ENCODE assay signal across 8 cellular contexts in the genomic region with DNA sequence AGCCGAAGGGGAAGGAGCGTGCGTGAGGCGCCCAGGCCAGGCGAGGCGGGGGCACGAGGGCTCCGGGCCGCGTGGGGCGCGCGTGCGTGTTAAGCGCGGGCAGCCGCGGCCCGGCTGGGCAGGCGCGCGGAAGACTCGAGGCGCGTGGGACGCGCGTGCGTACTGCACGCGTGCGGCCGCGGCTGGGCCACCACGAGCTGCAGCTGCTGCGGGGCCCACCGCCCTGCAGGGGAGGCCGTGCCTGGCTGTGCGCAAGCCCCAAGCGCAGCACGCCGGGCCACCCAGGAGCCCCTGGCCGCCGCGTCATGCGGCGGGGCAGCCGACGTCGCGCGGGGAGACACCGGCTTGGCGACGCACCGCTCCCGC. TPM values are rescaled to one million over a fixed set of nuclear protein-coding genes. Genes with fewer than 3 reads are reported as not detected.
DNase-seq lines count a peak whose midpoint lies in the region; ATAC-seq, FAIRE-seq and TF ChIP-seq lines count a peak whose summit lies in the region.

No MANE protein-coding gene starts in this region.

- peaks cover 52 to 92% of the 10 kb centered on the region in 2 experiments for H3K79me2 ChIP-seq in H1 (ENCODE audit: control insufficient read depth in 1 of 2, insufficient read depth in 2 of 2, low read length in 2 of 2)

- peaks cover 9% of the 10 kb centered on the region; the same call in 1 of the 2 replicates for H3K23me2 ChIP-seq in H1 (ENCODE audit: low read depth, low read length)

- no peak overlapping the region for H3K4me3 ChIP-seq in CD8-positive, alpha-beta memory T cell (ENCODE audit: low read length)
- H3K4me3 ChIP-seq in HUES6 (ENCODE audit: low read depth, low read length) = peak overlapping the region; percentile 98
- peak overlapping the region; percentile 88 to 98 (median 94) for H3K4me3 ChIP-seq in H1 (ENCODE audit: extremely low read depth in 1 of 4, insufficient read depth in 2 of 4, low read depth in 3 of 4, low read length in 4 of 4)
- H3K4me3 ChIP-seq in neuronal stem cell (ENCODE audit: low read length in 2 of 2) = peak overlapping the region; percentile 94 to 100

- H3K79me1 ChIP-seq in H1 (ENCODE audit: low read depth, low read length) (no peaks in the 10 kb centered on the region; the same call in 1 of the 2 replicates), neuronal stem cell (ENCODE audit: low read depth, low read length) (peaks cover 7% of the 10 kb centered on the region)

- TF ChIP-seq CTCF in H1 (IDR thresholded peaks at IDR 0.05; ENCODE audit: control extremely low read depth in 1 of 3, insufficient read depth in 1 of 3, low read depth in 1 of 3, low read length in 3 of 3) = no peak

- no peak overlapping the region for H2BK12ac ChIP-seq in H1 (ENCODE audit: low read depth, low read length)
- H2BK12ac ChIP-seq in neuronal stem cell (ENCODE audit: low read length) = peak overlapping the region; percentile 100

- H4K8ac ChIP-seq in H1 (ENCODE audit: extremely low read depth, insufficient read depth, low read length) = peak overlapping the region; percentile 96
- no peak overlapping the region for H4K8ac ChIP-seq in neuronal stem cell (ENCODE audit: low read depth, low read length)

- no peak for DNase-seq in CD8-positive, alpha-beta memory T cell
- DNase-seq in H1 (ENCODE audit: low read depth in 1 of 2, low spot score in 2 of 2) (no peak), neuronal stem cell (ENCODE audit: low spot score) (no peak), pons (ENCODE audit: low spot score) (no peak)

- H3K9me3 Mint-ChIP-seq in CD8-positive, alpha-beta memory T cell = no peaks in the 10 kb centered on the region

- peaks cover 12 to 37% (median 19%) of the 10 kb centered on the region in 3 donors for H3K4me1 Mint-ChIP-seq in CD8-positive, alpha-beta memory T cell

- H3K9ac ChIP-seq in HUES6 (ENCODE audit: low read length) = peak overlapping the region; percentile 99
- H3K9ac ChIP-seq in H1 (replicated peaks in 1 of 4; ENCODE audit: extremely low read depth in 1 of 4, low read depth in 3 of 4, low read length in 3 of 4) = peak overlapping the region; percentile 92 to 99 (median 94)
- H3K9ac ChIP-seq in neuronal stem cell (ENCODE audit: low read depth, low read length, poor library complexity) = peak overlapping the region; percentile 100

- peak overlapping the region in 5 of 7 donors; percentile 28 to 64 (median 51) for H3K4me3 Mint-ChIP-seq in CD8-positive, alpha-beta memory T cell

- no peaks in the 10 kb centered on the region for H3K36me3 Mint-ChIP-seq in CD8-positive, alpha-beta memory T cell

- H3K4ac ChIP-seq in H1 (replicated peaks; ENCODE audit: insufficient read length, low read depth, low read length) (peak overlapping the region; percentile 6), neuronal stem cell (ENCODE audit: low read length) (peak overlapping the region; percentile 98)

- peak overlapping the region; percentile 97 for H4K5ac ChIP-seq in H1 (ENCODE audit: insufficient read length, low read depth, low read length)

- H2BK15ac ChIP-seq in H1 (ENCODE audit: low read length) = no peak overlapping the region
- peak overlapping the region; percentile 92 for H2BK15ac ChIP-seq in neuronal stem cell (ENCODE audit: low read length)

- H3K27ac Mint-ChIP-seq in CD8-positive, alpha-beta memory T cell = no peak overlapping the region

- H2AFZ ChIP-seq in H1 (ENCODE audit: low read length) (no peak overlapping the region), neuronal stem cell (ENCODE audit: low read length) (peak overlapping the region; percentile 87)

- TF ChIP-seq RAD21 in H1 (IDR thresholded peaks at IDR 0.05 in 1 of 2, conservative IDR thresholded peaks at IDR 0.05 in 1 of 2; ENCODE audit: low read depth in 2 of 2, low read length in 2 of 2) = no peak

- H2BK120ac ChIP-seq in H1 (replicated peaks; ENCODE audit: low read depth, low read length) (peak overlapping the region; percentile 77), neuronal stem cell (ENCODE audit: low read depth, low read length) (peak overlapping the region; percentile 91)

- no peaks in the 10 kb centered on the region for H3K36me3 ChIP-seq in CD8-positive, alpha-beta memory T cell (ENCODE audit: insufficient read depth, low read length)
- H3K36me3 ChIP-seq in HUES6 (ENCODE audit: control insufficient read depth, insufficient read depth, low read length) = peaks cover 47% of the 10 kb centered on the region
- peaks cover 24 to 49% (median 34%) of the 10 kb centered on the region in 4 experiments for H3K36me3 ChIP-seq in H1 (ENCODE audit: control insufficient read depth in 2 of 4, insufficient read depth in 4 of 4, low read length in 3 of 4)
- peaks cover 14 to 36% of the 10 kb centered on the region in 2 donors for H3K36me3 ChIP-seq in neuronal stem cell (replicated peaks in 1 of 2; ENCODE audit: control insufficient read depth in 2 of 2, insufficient read depth in 2 of 2, low read length in 2 of 2)

- H2BK20ac ChIP-seq in H1 (ENCODE audit: low read length) = no peak overlapping the region

- H2BK5ac ChIP-seq in H1 (ENCODE audit: low read depth, low read length) = peak overlapping the region; percentile 98
- H2BK5ac ChIP-seq in neuronal stem cell (ENCODE audit: low read length) = peak overlapping the region; percentile 99

- H3K4me2 ChIP-seq in H1 (ENCODE audit: insufficient read depth in 1 of 2, low read depth in 2 of 2, low read length in 2 of 2) (peak overlapping the region; percentile 93 to 96; a peak in 3 of 4 replicates), neuronal stem cell (ENCODE audit: insufficient read depth, low read length, poor library complexity, severe bottlenecking) (peak overlapping the region; percentile 52)

- TF ChIP-seq POLR2A in H1 (IDR thresholded peaks at IDR 0.05; ENCODE audit: control extremely low read depth in 1 of 2, low read depth in 2 of 2, low read length in 2 of 2) = peak in 1 of 2 experiments; percentile 81; a peak in 2 of 3 replicates

- 1% methylated on average over 50 of the region's 57 CpGs; no CpG with 5 or more reads in 1 of the 2 experiments for WGBS in H1 (ENCODE audit: extremely low coverage in 1 of 2, insufficient coverage in 1 of 2, insufficient read length in 1 of 2, insufficient replicate concordance in 2 of 2, low coverage in 1 of 2, low lambda C conversion rate in 2 of 2, missing lambda C conversion rate in 1 of 2), 2 experiments
- whole genome bisulfite sequencing in neuronal stem cell (ENCODE audit: extremely low coverage in 2 of 2, insufficient read length in 2 of 2, insufficient replicate concordance in 1 of 2), 2 donors = no CpG with 5 or more reads among the region's 57 CpGs

- H3K9me3 ChIP-seq in CD8-positive, alpha-beta memory T cell (ENCODE audit: low read length) = no peaks in the 10 kb centered on the region
- H3K9me3 ChIP-seq in HUES6 (ENCODE audit: control insufficient read depth, insufficient read depth, low read depth, low read length) (no peaks in the 10 kb centered on the region), H1 (ENCODE audit: insufficient read depth in 2 of 2, low read depth in 1 of 2, low read length in 1 of 2) (no peaks in the 10 kb centered on the region), neuronal stem cell (replicated peaks in 1 of 2; ENCODE audit: control insufficient read depth in 2 of 2, insufficient read depth in 1 of 2, low read depth in 1 of 2, low read length in 2 of 2) (peaks cover 0 to 2% of the 10 kb centered on the region in 2 donors)

- H3K27ac ChIP-seq in CD8-positive, alpha-beta memory T cell (ENCODE audit: low read depth, low read length) = no peak overlapping the region
- H3K27ac ChIP-seq in HUES6 (ENCODE audit: low read depth, low read length) (peak overlapping the region; percentile 98), H1 (ENCODE audit: low read depth, low read length) (peak overlapping the region; percentile 95), neuronal stem cell (replicated peaks; ENCODE audit: low read length) (peak overlapping the region; percentile 100)

- H3K18ac ChIP-seq in H1 (ENCODE audit: extremely low read depth, low read length) (peak overlapping the region; percentile 98), neuronal stem cell (ENCODE audit: low read length) (peak overlapping the region; percentile 100)

- H3K4me1 ChIP-seq in CD8-positive, alpha-beta memory T cell (ENCODE audit: insufficient read depth, low read length) = no peaks in the 10 kb centered on the region
- H3K4me1 ChIP-seq in HUES6 (ENCODE audit: control insufficient read depth, insufficient read depth, low read length) = peaks cover 30% of the 10 kb centered on the region
- peaks cover 9 to 27% (median 11%) of the 10 kb centered on the region in 4 experiments; a peak in 6 of 7 replicates for H3K4me1 ChIP-seq in H1 (replicated peaks in 1 of 4; ENCODE audit: control insufficient read depth in 3 of 4, insufficient read depth in 4 of 4, low read length in 3 of 4)
- H3K4me1 ChIP-seq in neuronal stem cell (ENCODE audit: control insufficient read depth in 2 of 2, insufficient read depth in 1 of 2, low read depth in 1 of 2, low read length in 2 of 2) = peaks cover 18 to 30% of the 10 kb centered on the region in 2 donors

- FAIRE-seq in H1 (lab: Jason Lieb, UNC) = no peak

- no peak overlapping the region for H3K14ac ChIP-seq in H1 (ENCODE audit: insufficient read length)
- peak overlapping the region; percentile 89 for H3K14ac ChIP-seq in neuronal stem cell (ENCODE audit: low read length)

- H3K23ac ChIP-seq in H1 (ENCODE audit: insufficient read length) (no peak overlapping the region), neuronal stem cell (ENCODE audit: low read depth, low read length, poor library complexity) (peak overlapping the region; percentile 91)

- H3K27me3 Mint-ChIP-seq in CD8-positive, alpha-beta memory T cell = peaks cover 33 to 43% of the 10 kb centered on the region in 2 donors

- no peak for TF ChIP-seq EP300 in H1 (IDR thresholded peaks at IDR 0.05; ENCODE audit: borderline replicate concordance in 1 of 2, low read depth in 2 of 2, low read length in 2 of 2)

- H4K20me1 ChIP-seq in H1 (replicated peaks in 1 of 2; ENCODE audit: control insufficient read depth in 1 of 2, insufficient read depth in 2 of 2, low read length in 2 of 2) = peaks cover 13 to 18% of the 10 kb centered on the region in 2 experiments

- POLR2A ChIA-PET in CD8-positive, alpha-beta memory T cell (lab: Charles Lee) = no interaction called here
- POLR2A ChIA-PET in H1 (lab: Charles Lee; ENCODE audit: partially characterized antibody) = interaction anchor here (0.5 to 15.1 kb wide), 33 partner anchors 9 to 226 kb away, joined by 3 to 230 read pairs (median 5); no protein-coding TSS in a partner anchor

- CTCF ChIA-PET in CD8-positive, alpha-beta memory T cell (lab: Charles Lee) = no interaction called here
- CTCF ChIA-PET in H1 (lab: Charles Lee; ENCODE audit: partially characterized antibody) = interaction anchor here (1.0 to 4.5 kb wide), 2 partner anchors 23 to 35 kb away, joined by 4 to 25 read pairs; no protein-coding TSS in a partner anchor

- peak overlapping the region; percentile 69; the same call in 1 of the 2 replicates for H2AK5ac ChIP-seq in H1 (ENCODE audit: low read depth, low read length)
- peak overlapping the region; percentile 99 for H2AK5ac ChIP-seq in neuronal stem cell (ENCODE audit: low read depth, low read length)

- no peak for ATAC-seq in esophagus mucosa
- ATAC-seq in HG02678 (IDR thresholded peaks at IDR 0.05; ENCODE audit: unreplicated experiment) = no peak
- ATAC-seq in GM18909 (IDR thresholded peaks at IDR 0.05; ENCODE audit: poor library complexity, unreplicated experiment) = no peak

- peaks cover 12% of the 10 kb centered on the region for H3K27me3 ChIP-seq in CD8-positive, alpha-beta memory T cell (ENCODE audit: insufficient read depth, low read length, poor library complexity, severe bottlenecking)
- H3K27me3 ChIP-seq in HUES6 (ENCODE audit: control insufficient read depth, insufficient read depth, low read length) (no peaks in the 10 kb centered on the region), H1 (replicated peaks in 1 of 4; ENCODE audit: control insufficient read depth in 3 of 4, extremely low read depth in 1 of 4, insufficient read depth in 3 of 4, low read length in 3 of 4) (no peaks in the 10 kb centered on the region), neuronal stem cell (ENCODE audit: control insufficient read depth in 3 of 3, insufficient read depth in 3 of 3, low read depth in 1 of 3, low read length in 3 of 3) (no peaks in the 10 kb centered on the region)

- H3K56ac ChIP-seq in H1 (replicated peaks; ENCODE audit: insufficient read length, low read depth, low read length) = peak overlapping the region; percentile 92

- H4K91ac ChIP-seq in H1 (replicated peaks; ENCODE audit: insufficient read length, low read length) (peak overlapping the region; percentile 50), neuronal stem cell (ENCODE audit: low read depth, low read length, poor library complexity) (peak overlapping the region; percentile 95)

RNA-seq across cellular contexts. Expression of gene TRIM71, which starts 0.6 kb away (rescaled TPM):
- under 1 TPM; 0.02 to 0.07 TPM for total RNA-seq in CD8-positive, alpha-beta memory T cell
- polyA plus RNA-seq in CD8-positive, alpha-beta memory T cell = not detected
- 293 and 296 TPM in 2 replicates for total RNA-seq in H1 (2021; fragmentation: NEBNext Ultra II Directional; extraction: Animal tissue kit (Norgen Biotek cat#: 25700))
- 53.7 and 69.5 TPM in 2 replicates for polyA plus RNA-seq in H1 (2011; rRNA removed)
- polyA plus RNA-seq in H1 (2011; cell fraction: cytosol; rRNA removed) = 68.9 TPM
- 102 TPM for polyA plus RNA-seq in H1 (2011; cell fraction: nucleus; rRNA removed)
- 85.2 to 149 TPM (median 103 TPM) in 4 replicates for polyA plus RNA-seq in H1 (2012, experiment 1 of 2)
- 12.6 TPM for polyA plus RNA-seq in H1 (2012, experiment 2 of 2)
- 97.8 TPM for polyA plus RNA-seq in H1 (2013, experiment 1 of 2)
- 89.4 TPM for polyA plus RNA-seq in H1 (2013, experiment 2 of 2)
- 269 and 275 TPM in 2 replicates for polyA minus RNA-seq in H1 (2011; rRNA and poly(A)+ RNA removed)
- 280 TPM for polyA minus RNA-seq in H1 (2011; cell fraction: cytosol; rRNA and poly(A)+ RNA removed)
- polyA minus RNA-seq in H1 (2011; cell fraction: nucleus; rRNA and poly(A)+ RNA removed) = 319 TPM
- 53.8 TPM for polyA plus RNA-seq in neuronal stem cell (2013, experiment 1 of 2)
- 57.6 TPM for polyA plus RNA-seq in neuronal stem cell (2013, experiment 2 of 2)
- not detected for total RNA-seq in esophagus mucosa

Comparison
In these comparisons a context has a peak if more than half of its experiments do, and no peak if none do; other contexts are left out.
1. RNA of gene TRIM71, which starts 0.6 kb away (total RNA-seq): 293 to 296 TPM in H1; 0.02 to 0.07 TPM in CD8-positive, alpha-beta memory T cell and not detected in esophagus mucosa (single experiment); every median in the first group is over 100 times any median in the second.
2. Peak in every context shown above with its lines, with median percentiles within 50 percentile points of each other: H3K9ac ChIP-seq.